Comparison of ENCODE assay signal across 1 cellular context in the genomic region with DNA sequence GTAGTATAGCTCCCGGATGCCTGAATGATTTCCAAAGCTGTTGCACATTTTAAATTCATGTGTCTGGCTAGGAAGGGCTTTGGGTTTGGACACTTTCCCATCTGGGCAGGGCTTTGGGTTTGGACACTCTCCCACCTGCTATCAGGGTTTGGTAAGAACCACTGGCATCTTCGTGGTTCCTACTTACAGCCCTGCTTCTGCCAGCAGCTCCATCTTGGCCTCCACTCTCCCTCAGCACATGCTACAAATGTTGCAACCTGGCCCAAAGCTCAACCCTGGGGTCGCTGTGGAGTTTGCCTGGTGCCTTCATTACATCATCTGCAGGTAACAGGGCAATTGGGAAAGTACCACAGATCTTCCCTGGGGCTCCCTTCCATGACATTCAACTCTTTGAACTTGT.
A peak's percentile ranks its signal among the peaks of the same experiment; 100 is the strongest.
TF ChIP-seq lines count a peak whose summit lies in the region.

No MANE protein-coding gene starts in this region.

TF ChIP-seq in liver, 16 proteins besides CTCF, POLR2A, EP300 and RAD21:
- no peak for TF ChIP-seq ZBTB33 (IDR thresholded peaks at IDR 0.05)
- TF ChIP-seq FOXA1 (IDR thresholded peaks at IDR 0.05) = no peak
- TF ChIP-seq SP1 (IDR thresholded peaks at IDR 0.05) = no peak
- peak; percentile 61 to 68 for TF ChIP-seq HNF4A (conservative IDR thresholded peaks at IDR 0.05)
- TF ChIP-seq MAX (IDR thresholded peaks at IDR 0.05) = peak; percentile 58
- TF ChIP-seq GABPA (IDR thresholded peaks at IDR 0.05 in 1 of 2, conservative IDR thresholded peaks at IDR 0.05 in 1 of 2) = no peak
- no peak for TF ChIP-seq NR2F2 (IDR thresholded peaks at IDR 0.05)
- peak; percentile 78 to 81 for TF ChIP-seq RXRA (IDR thresholded peaks at IDR 0.05)
- no peak for TF ChIP-seq TAF1 (conservative IDR thresholded peaks at IDR 0.05)
- peak in 1 of 2 donors; percentile 20 for TF ChIP-seq JUND (IDR thresholded peaks at IDR 0.05)
- TF ChIP-seq YY1 (IDR thresholded peaks at IDR 0.05) = no peak
- TF ChIP-seq ATF3 (IDR thresholded peaks at IDR 0.05) = peak; percentile 61
- TF ChIP-seq EGR1 (IDR thresholded peaks at IDR 0.05; ENCODE audit: low read depth in 2 of 2) = no peak
- TF ChIP-seq, protein P1, sequence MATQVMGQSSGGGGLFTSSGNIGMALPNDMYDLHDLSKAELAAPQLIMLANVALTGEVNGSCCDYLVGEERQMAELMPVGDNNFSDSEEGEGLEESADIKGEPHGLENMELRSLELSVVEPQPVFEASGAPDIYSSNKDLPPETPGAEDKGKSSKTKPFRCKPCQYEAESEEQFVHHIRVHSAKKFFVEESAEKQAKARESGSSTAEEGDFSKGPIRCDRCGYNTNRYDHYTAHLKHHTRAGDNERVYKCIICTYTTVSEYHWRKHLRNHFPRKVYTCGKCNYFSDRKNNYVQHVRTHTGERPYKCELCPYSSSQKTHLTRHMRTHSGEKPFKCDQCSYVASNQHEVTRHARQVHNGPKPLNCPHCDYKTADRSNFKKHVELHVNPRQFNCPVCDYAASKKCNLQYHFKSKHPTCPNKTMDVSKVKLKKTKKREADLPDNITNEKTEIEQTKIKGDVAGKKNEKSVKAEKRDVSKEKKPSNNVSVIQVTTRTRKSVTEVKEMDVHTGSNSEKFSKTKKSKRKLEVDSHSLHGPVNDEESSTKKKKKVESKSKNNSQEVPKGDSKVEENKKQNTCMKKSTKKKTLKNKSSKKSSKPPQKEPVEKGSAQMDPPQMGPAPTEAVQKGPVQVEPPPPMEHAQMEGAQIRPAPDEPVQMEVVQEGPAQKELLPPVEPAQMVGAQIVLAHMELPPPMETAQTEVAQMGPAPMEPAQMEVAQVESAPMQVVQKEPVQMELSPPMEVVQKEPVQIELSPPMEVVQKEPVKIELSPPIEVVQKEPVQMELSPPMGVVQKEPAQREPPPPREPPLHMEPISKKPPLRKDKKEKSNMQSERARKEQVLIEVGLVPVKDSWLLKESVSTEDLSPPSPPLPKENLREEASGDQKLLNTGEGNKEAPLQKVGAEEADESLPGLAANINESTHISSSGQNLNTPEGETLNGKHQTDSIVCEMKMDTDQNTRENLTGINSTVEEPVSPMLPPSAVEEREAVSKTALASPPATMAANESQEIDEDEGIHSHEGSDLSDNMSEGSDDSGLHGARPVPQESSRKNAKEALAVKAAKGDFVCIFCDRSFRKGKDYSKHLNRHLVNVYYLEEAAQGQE (IDR thresholded peaks at IDR 0.05) = no peak
- no peak for TF ChIP-seq FOXA2 (IDR thresholded peaks at IDR 0.05)
- no peak for TF ChIP-seq HNF4G (IDR thresholded peaks at IDR 0.05)
